8 cellular contexts compared by ENCODE assay signal in genomic region chr10:5684971-5685763, GRCh38. TPM values are rescaled to one million over a fixed set of nuclear protein-coding genes. Genes with fewer than 3 reads are reported as not detected.
DNase-seq lines count a peak whose midpoint lies in the region; ATAC-seq and TF ChIP-seq lines count a peak whose summit lies in the region.

No MANE protein-coding gene starts in this region.

- CTCF ChIA-PET in PC-3 (lab: Charles Lee): interaction anchor here (0.9 kb wide), 1 partner anchor 188 kb away, joined by 3 read pairs; no protein-coding TSS in a partner anchor

- H3K9ac ChIP-seq in PC-3 (ENCODE audit: low read length) (peak overlapping the region; percentile 93), neural progenitor cell (no peak overlapping the region)

- no peaks in the 10 kb centered on the region for H3K9me3 ChIP-seq in PC-3 (ENCODE audit: low read length)
- no peaks in the 10 kb centered on the region for H3K9me3 ChIP-seq in neural progenitor cell (ENCODE audit: low read depth)

- no peaks in the 10 kb centered on the region for H3K9me3 Mint-ChIP-seq in activated T-helper 17 cell treated with anti-CD3 and anti-CD28 coated beads, Interleukin-2, amount 50 U/mL, for 72 hours
- no peaks in the 10 kb centered on the region for H3K9me3 Mint-ChIP-seq in neural progenitor cell

- H3K4me2 ChIP-seq in PC-3 (ENCODE audit: low read length) (peak overlapping the region; percentile 85), neural progenitor cell (peak overlapping the region; percentile 75)

- H3K27ac ChIP-seq in PC-3 (ENCODE audit: low read length) (peak overlapping the region; percentile 73), neural progenitor cell (no peak overlapping the region)

- H4K20me1 ChIP-seq in PC-3 (ENCODE audit: low read length) (peaks cover 17% of the 10 kb centered on the region), neural progenitor cell (ENCODE audit: low read depth) (peaks cover 17% of the 10 kb centered on the region)

- peak overlapping the region; percentile 76 for H2AFZ ChIP-seq in PC-3 (ENCODE audit: low read length)
- peak overlapping the region; percentile 13 for H2AFZ ChIP-seq in neural progenitor cell (replicated peaks)

- BruUV-seq in PC-3 (replicated peaks; lab: Mats Ljungman, UMichigan): no TSS peak

- DNase-seq in AG20443 (ENCODE audit: low spot score): peak; percentile 66
- peak; percentile 50 for DNase-seq in PC-3
- DNase-seq in fibroblast of the conjunctiva (ENCODE audit: low read depth): peak; percentile 42
- peak; percentile 83 for DNase-seq in neural progenitor cell (ENCODE audit: low spot score)
- DNase-seq in stromal cell of bone marrow (ENCODE audit: low read depth): peak; percentile 64

- POLR2A ChIA-PET in PC-3 (lab: Charles Lee; ENCODE audit: unreplicated experiment): no interaction called here

- peak overlapping the region; percentile 84 for H3K4me3 ChIP-seq in PC-3 (ENCODE audit: low read length)
- peak overlapping the region; percentile 70 for H3K4me3 ChIP-seq in neural progenitor cell

- peak overlapping the region; percentile 96 for H3K4me3 Mint-ChIP-seq in activated T-helper 17 cell treated with anti-CD3 and anti-CD28 coated beads, Interleukin-2, amount 50 U/mL, for 72 hours
- peak overlapping the region; percentile 99 for H3K4me3 Mint-ChIP-seq in neural progenitor cell

- H3K27ac Mint-ChIP-seq in activated T-helper 17 cell treated with anti-CD3 and anti-CD28 coated beads, Interleukin-2, amount 50 U/mL, for 72 hours: peak overlapping the region; percentile 94
- peak overlapping the region; percentile 89 for H3K27ac Mint-ChIP-seq in neural progenitor cell

- no peaks in the 10 kb centered on the region for H3K9me2 ChIP-seq in PC-3 (replicated peaks; ENCODE audit: low read length)

- no peaks in the 10 kb centered on the region for H3K27me3 Mint-ChIP-seq in activated T-helper 17 cell treated with anti-CD3 and anti-CD28 coated beads, Interleukin-2, amount 50 U/mL, for 72 hours
- H3K27me3 Mint-ChIP-seq in neural progenitor cell (ENCODE audit: insufficient read depth, low read depth): no peaks in the 10 kb centered on the region

- intact Hi-C loops in PC-3 (cut with micrococcal nuclease): loop anchor here (5.0 to 10.0 kb wide), 2 partner anchors 127 to 200 kb away; partner anchors contain the start of genes ANKRD16 and GDI2

- peaks cover 32% of the 10 kb centered on the region for H3K36me3 Mint-ChIP-seq in activated T-helper 17 cell treated with anti-CD3 and anti-CD28 coated beads, Interleukin-2, amount 50 U/mL, for 72 hours (ENCODE audit: low read depth)
- peaks cover 2% of the 10 kb centered on the region for H3K36me3 Mint-ChIP-seq in neural progenitor cell

- peaks cover 55% of the 10 kb centered on the region for H3K79me2 ChIP-seq in PC-3 (ENCODE audit: low read length)
- H3K79me2 ChIP-seq in neural progenitor cell (ENCODE audit: low read depth): peaks cover 49% of the 10 kb centered on the region

- H3K4me1 ChIP-seq in PC-3 (ENCODE audit: insufficient read depth, low read length) (peaks cover 12% of the 10 kb centered on the region; the same call in 1 of the 2 replicates), neural progenitor cell (peaks cover 6% of the 10 kb centered on the region)

- H3K27me3 ChIP-seq in PC-3 (ENCODE audit: low read length): no peaks in the 10 kb centered on the region
- peaks cover 33% of the 10 kb centered on the region for H3K27me3 ChIP-seq in neural progenitor cell

- peaks cover 25% of the 10 kb centered on the region for H3K4me1 Mint-ChIP-seq in activated T-helper 17 cell treated with anti-CD3 and anti-CD28 coated beads, Interleukin-2, amount 50 U/mL, for 72 hours
- peaks cover 22% of the 10 kb centered on the region for H3K4me1 Mint-ChIP-seq in neural progenitor cell

- H3K36me3 ChIP-seq in PC-3 (ENCODE audit: low read depth, low read length) (no peaks in the 10 kb centered on the region), neural progenitor cell (no peaks in the 10 kb centered on the region)

- peak; percentile 36 for ATAC-seq in GM18867 (IDR thresholded peaks at IDR 0.05; ENCODE audit: unreplicated experiment)
- ATAC-seq in HG03108 (IDR thresholded peaks at IDR 0.05; ENCODE audit: unreplicated experiment): peak; percentile 26
- peak; percentile 53 for ATAC-seq in PC-3
- ATAC-seq in activated T-helper 17 cell treated with anti-CD3 and anti-CD28 coated beads, Interleukin-2, amount 50 U/mL, for 72 hours (replicated peaks): peak; percentile 63

- no peaks in the 10 kb centered on the region for H3F3A ChIP-seq in PC-3 (ENCODE audit: low read length, unreplicated experiment)
- peaks cover 22% of the 10 kb centered on the region for H3F3A ChIP-seq in neural progenitor cell (ENCODE audit: low read depth)

- TF ChIP-seq CTCF in PC-3 (conservative IDR thresholded peaks at IDR 0.05; ENCODE audit: low read depth, low read length) (peak; percentile 45; the same call in 1 of the 2 replicates), neural progenitor cell (IDR thresholded peaks at IDR 0.05) (peak; percentile 55)

RNA-seq across cellular contexts. Expression of gene TASOR2, which starts 0.5 kb away (rescaled TPM):
- total RNA-seq in PC-3 (2014; rRNA removed) (47.3 and 52.9 TPM in 2 replicates), neural progenitor cell (ENCODE audit: low replicate concordance) (32.7 and 39.0 TPM in 2 replicates)
- 10 to 100 TPM; 48.9 to 51.6 TPM for total RNA-seq in activated T-helper 17 cell treated with anti-CD3 and anti-CD28 coated beads, Interleukin-2, amount 50 U/mL, for 72 hours

RNA-seq across cellular contexts. Expression of gene ASB13, which starts 18.8 kb away (rescaled TPM):
- total RNA-seq in PC-3 (2014; rRNA removed): 5.4 and 6.6 TPM in 2 replicates
- total RNA-seq in activated T-helper 17 cell treated with anti-CD3 and anti-CD28 coated beads, Interleukin-2, amount 50 U/mL, for 72 hours: 1 to 10 TPM; 3.5 to 6.8 TPM
- 15.0 and 18.1 TPM in 2 replicates for total RNA-seq in neural progenitor cell (ENCODE audit: low replicate concordance)
